In genomic region chr12:62468394-62468793, GRCh38 we compare ENCODE assay signal across 9 cellular contexts. TPM values are rescaled to one million over a fixed set of nuclear protein-coding genes. Genes with fewer than 3 reads are reported as not detected.
DNase-seq lines count a peak whose midpoint lies in the region; ATAC-seq and TF ChIP-seq lines count a peak whose summit lies in the region.
"Had no signal": no experiment of that assay in that cellular context is flagged by ENCODE, and none has a peak within 500 bp of the region (broad histone marks: within the 10 kb centered on the region; RNA-seq: fewer than 3 reads in every experiment).

No MANE protein-coding gene starts in this region.

- H3K4me3 Mint-ChIP-seq in activated CD4-positive, alpha-beta T cell treated with anti-CD3 and anti-CD28 coated beads, Interleukin-2, amount 10 ng/mL, durations not matched to agents 7 days and 5 days: peak overlapping the region; percentile 88

- ATAC-seq in RWPE2 (ENCODE audit: low read depth): no peak
- no peak for ATAC-seq in GM18511 (IDR thresholded peaks at IDR 0.05; ENCODE audit: unreplicated experiment)
- ATAC-seq in GM18858 (IDR thresholded peaks at IDR 0.05; ENCODE audit: unreplicated experiment): no peak

- H3K36me3 ChIP-seq in RWPE2 (ENCODE audit: low read depth) (peaks cover 23% of the 10 kb centered on the region), esophagus muscularis mucosa (peaks cover 0 to 15% (median 0%) of the 10 kb centered on the region in 4 donors), skeletal muscle satellite cell (ENCODE audit: insufficient read depth, low read length) (no peaks in the 10 kb centered on the region)

- peaks cover 8% of the 10 kb centered on the region for H3K36me3 Mint-ChIP-seq in activated CD4-positive, alpha-beta T cell treated with anti-CD3 and anti-CD28 coated beads, Interleukin-2, amount 10 ng/mL, durations not matched to agents 7 days and 5 days (ENCODE audit: low read depth)

- H3K9me3 Mint-ChIP-seq in activated CD4-positive, alpha-beta T cell treated with anti-CD3 and anti-CD28 coated beads, Interleukin-2, amount 10 ng/mL, durations not matched to agents 7 days and 5 days: peaks cover 5% of the 10 kb centered on the region

- H3K27ac ChIP-seq in RWPE2 (ENCODE audit: poor library complexity, severe bottlenecking) (no peak overlapping the region), esophagus muscularis mucosa (replicated peaks in 1 of 4) (no peak overlapping the region)

- H3K9me3 ChIP-seq in RWPE2 (ENCODE audit: severe bottlenecking) (peaks cover 4% of the 10 kb centered on the region), esophagus muscularis mucosa (no peaks in the 10 kb centered on the region), skeletal muscle satellite cell (replicated peaks; ENCODE audit: low read length) (no peaks in the 10 kb centered on the region)

- POLR2A ChIA-PET in activated CD4-positive, alpha-beta T cell treated with anti-CD3 and anti-CD28 coated beads, Interleukin-2, amount 10 ng/mL, durations not matched to agents 7 days and 5 days (lab: Charles Lee): no interaction called here

- no peak for TF ChIP-seq EP300 in esophagus muscularis mucosa (IDR thresholded peaks at IDR 0.05)

- TF ChIP-seq POLR2A in esophagus muscularis mucosa (IDR thresholded peaks at IDR 0.05; ENCODE audit: low read depth): no peak

- H3K27me3 ChIP-seq in RWPE2 (ENCODE audit: insufficient read depth, poor library complexity, severe bottlenecking): no peaks in the 10 kb centered on the region
- no peaks in the 10 kb centered on the region for H3K27me3 ChIP-seq in esophagus muscularis mucosa
- H3K27me3 ChIP-seq in skeletal muscle satellite cell (ENCODE audit: control insufficient read depth, insufficient read depth, low read length): no peaks in the 10 kb centered on the region

- H3K27ac Mint-ChIP-seq in activated CD4-positive, alpha-beta T cell treated with anti-CD3 and anti-CD28 coated beads, Interleukin-2, amount 10 ng/mL, durations not matched to agents 7 days and 5 days: no peak overlapping the region

- H3K27me3 Mint-ChIP-seq in activated CD4-positive, alpha-beta T cell treated with anti-CD3 and anti-CD28 coated beads, Interleukin-2, amount 10 ng/mL, durations not matched to agents 7 days and 5 days: peaks cover 4% of the 10 kb centered on the region

- WGBS in esophagus muscularis mucosa: 65% methylated on average over 2 of the region's 2 CpGs

- peaks cover 4% of the 10 kb centered on the region for H3K4me1 ChIP-seq in RWPE2 (ENCODE audit: insufficient read depth, poor library complexity, severe bottlenecking)
- H3K4me1 ChIP-seq in esophagus muscularis mucosa: peaks cover 31 to 52% (median 45%) of the 10 kb centered on the region in 4 donors
- H3K4me1 ChIP-seq in skeletal muscle satellite cell (ENCODE audit: control insufficient read depth, insufficient read depth, low read length): peaks cover 2% of the 10 kb centered on the region

- H3K4me2 ChIP-seq in skeletal muscle satellite cell (ENCODE audit: low read length): peak overlapping the region; percentile 87

- TF ChIP-seq CTCF in RWPE2 (IDR thresholded peaks at IDR 0.05; ENCODE audit: poor library complexity, severe bottlenecking): no peak
- no peak for TF ChIP-seq CTCF in esophagus muscularis mucosa (IDR thresholded peaks at IDR 0.05)

- CTCF ChIA-PET in activated CD4-positive, alpha-beta T cell treated with anti-CD3 and anti-CD28 coated beads, Interleukin-2, amount 10 ng/mL, durations not matched to agents 7 days and 5 days (lab: Charles Lee): no interaction called here

- H3K9ac ChIP-seq in skeletal muscle satellite cell (ENCODE audit: low read depth, low read length): peak overlapping the region; percentile 98

- peaks cover 23% of the 10 kb centered on the region for H3K4me1 Mint-ChIP-seq in activated CD4-positive, alpha-beta T cell treated with anti-CD3 and anti-CD28 coated beads, Interleukin-2, amount 10 ng/mL, durations not matched to agents 7 days and 5 days

- intact Hi-C loops in esophagus muscularis mucosa (cut with DNase I): loop anchor here (5.0 to 10.0 kb wide), 2 partner anchors 136 to 206 kb away; partner anchors contain the start of gene USP15

- DNase-seq in activated CD4-positive, alpha-beta T cell treated with anti-CD3 and anti-CD28 coated beads, Interleukin-2, amount 10 ng/mL, durations not matched to agents 7 days and 5 days: no peak
- DNase-seq in activated CD4-positive, alpha-beta T cell treated with anti-CD3 and anti-CD28 coated beads, Interleukin-2, amount 50 U/mL, for 48 hours: no peak
- DNase-seq in RWPE2 (ENCODE audit: low spot score) (no peak), esophagus muscularis mucosa (ENCODE audit: extremely low spot score) (no peak), SHP77 (lab: John Stamatoyannopoulos, UW) (no peak)
- DNase-seq: NCI-H82 had no signal

- H3K4me3 ChIP-seq in RWPE2 (ENCODE audit: severe bottlenecking) (peak overlapping the region; percentile 86), esophagus muscularis mucosa (peak overlapping the region; percentile 83 to 87 (median 84)), skeletal muscle satellite cell (ENCODE audit: low read length) (peak overlapping the region; percentile 92)

RNA-seq across cellular contexts. Expression of gene MON2, which starts 1.8 kb away (rescaled TPM):
- 10 to 100 TPM; 44.2 to 48.7 TPM for total RNA-seq in activated CD4-positive, alpha-beta T cell treated with anti-CD3 and anti-CD28 coated beads, Interleukin-2, amount 10 ng/mL, durations not matched to agents 7 days and 5 days
- total RNA-seq in esophagus muscularis mucosa: 10 to 100 TPM; 21.5 to 47.3 (median 30.8) TPM
- 28.8 and 37.3 TPM in 2 replicates for total RNA-seq in skeletal muscle satellite cell (2012; rRNA removed)
